1 cellular context compared by ENCODE assay signal in the genomic region with DNA sequence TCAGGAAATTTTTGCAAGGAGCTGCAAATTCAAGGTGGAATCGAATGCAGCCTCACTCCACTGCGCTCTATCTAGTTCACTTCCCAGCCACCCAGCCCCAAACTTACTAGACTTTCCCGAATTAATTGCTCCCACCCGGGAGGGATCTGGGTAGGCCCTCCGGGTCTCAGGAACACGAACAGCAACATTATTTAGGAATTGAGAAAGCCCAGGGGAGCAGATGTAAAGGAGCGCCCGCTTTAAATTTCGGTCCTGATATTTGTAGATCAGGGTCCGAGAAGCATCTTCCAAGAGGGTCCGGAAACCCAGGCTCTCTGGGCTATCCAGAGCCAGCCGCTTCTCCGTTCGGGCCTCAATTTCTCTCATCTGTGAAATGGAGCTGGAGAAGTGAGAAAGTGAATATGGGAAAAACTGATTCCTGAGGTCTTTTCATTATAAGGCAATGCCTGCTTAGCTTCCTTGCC.
TF ChIP-seq lines count a peak whose summit lies in the region.

No MANE protein-coding gene starts in this region.

TF ChIP-seq in HEK293, 187 proteins besides CTCF, POLR2A, EP300 and RAD21 (continued from another document):
- TF ChIP-seq ZNF335 (tag by site-specific recombination; conservative IDR thresholded peaks at IDR 0.05): 0 out of 2 replicates have a peak, but pooled peaks have one; percentile 0
- TF ChIP-seq ZNF394 (tag by site-specific recombination; IDR thresholded peaks at IDR 0.05; ENCODE audit: borderline replicate concordance): peak; percentile 27; the same call in 1 of the 2 replicates
- no peak for TF ChIP-seq ZNF777 (tag by site-specific recombination; IDR thresholded peaks at IDR 0.05; ENCODE audit: borderline replicate concordance)
- TF ChIP-seq MZF1 (tag by site-specific recombination; IDR thresholded peaks at IDR 0.05; ENCODE audit: borderline replicate concordance): peak; percentile 34; the same call in 1 of the 2 replicates
- peak; percentile 48; the same call in 1 of the 2 replicates for TF ChIP-seq ZSCAN30 (tag by site-specific recombination; IDR thresholded peaks at IDR 0.05)
- TF ChIP-seq FEZF1 (tag by site-specific recombination; IDR thresholded peaks at IDR 0.05): no peak
- no peak for TF ChIP-seq ZNF658 (tag by site-specific recombination; IDR thresholded peaks at IDR 0.05)
- TF ChIP-seq, protein P1, sequence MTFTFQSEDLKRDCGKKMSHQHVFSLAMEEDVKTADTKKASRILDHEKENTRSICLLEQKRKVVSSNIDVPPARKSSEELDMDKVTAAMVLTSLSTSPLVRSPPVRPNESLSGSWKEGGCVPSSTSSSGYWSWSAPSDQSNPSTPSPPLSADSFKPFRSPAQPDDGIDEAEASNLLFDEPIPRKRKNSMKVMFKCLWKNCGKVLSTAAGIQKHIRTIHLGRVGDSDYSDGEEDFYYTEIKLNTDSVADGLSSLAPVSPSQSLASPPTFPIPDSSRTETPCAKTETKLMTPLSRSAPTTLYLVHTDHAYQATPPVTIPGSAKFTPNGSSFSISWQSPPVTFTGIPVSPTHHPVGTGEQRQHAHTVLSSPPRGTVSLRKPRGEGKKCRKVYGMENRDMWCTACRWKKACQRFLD (tag by site-specific recombination; IDR thresholded peaks at IDR 0.05): no peak
- TF ChIP-seq TRIM28 (IDR thresholded peaks at IDR 0.05; ENCODE audit: borderline replicate concordance, low read length): 0 out of 2 replicates have a peak, but pooled peaks have one; percentile 8
- TF ChIP-seq GLIS1 (tag by site-specific recombination; IDR thresholded peaks at IDR 0.05): no peak
